ENCODE assay signal across 8 cellular contexts in genomic region chr13:31044658-31045620, GRCh38.
DNase-seq lines count a peak whose midpoint lies in the region; ATAC-seq and TF ChIP-seq lines count a peak whose summit lies in the region.

No MANE protein-coding gene starts in this region.

- TF ChIP-seq EP300 in SK-N-SH (IDR thresholded peaks at IDR 0.05; ENCODE audit: borderline replicate concordance in 1 of 2, low read depth in 1 of 2, low read length in 1 of 2) (no peak), gastroesophageal sphincter (IDR thresholded peaks at IDR 0.05) (no peak)

- H3K4me2 ChIP-seq in SK-N-SH: peak overlapping the region; percentile 78

- DNase-seq in SK-N-SH (no peak), T-helper 9 cell (peak; percentile 15), SHP77 treated with DMSO at 0.1 percent for 48 hours (lab: John Stamatoyannopoulos, UW) (no peak), SIG-M5 treated with dmso at 0.1 percent for 504 hours (lab: John Stamatoyannopoulos, UW; ENCODE audit: unreplicated experiment) (no peak)

- H3K36me3 ChIP-seq in SK-N-SH (replicated peaks in 1 of 2; ENCODE audit: control insufficient read depth in 1 of 2, insufficient read depth in 2 of 2, low read length in 1 of 2): no peaks in the 10 kb centered on the region
- no peaks in the 10 kb centered on the region for H3K36me3 ChIP-seq in gastroesophageal sphincter

- H3K4me1 ChIP-seq in SK-N-SH (ENCODE audit: control insufficient read depth in 1 of 2, insufficient read depth in 2 of 2, low read depth in 1 of 2, low read length in 1 of 2): peaks cover 28 to 35% of the 10 kb centered on the region in 2 experiments
- peaks cover 0 to 39% (median 11%) of the 10 kb centered on the region in 3 donors for H3K4me1 ChIP-seq in gastroesophageal sphincter

- no peak for TF ChIP-seq CTCF in SK-N-SH (IDR thresholded peaks at IDR 0.05)
- no peak for TF ChIP-seq CTCF in gastroesophageal sphincter (IDR thresholded peaks at IDR 0.05)

- H3K9ac ChIP-seq in SK-N-SH: peak overlapping the region; percentile 66; the same call in 1 of the 2 replicates

- POLR2A ChIA-PET in SK-N-SH (lab: Yijun Ruan, JAX): no interaction called here

- CTCF ChIA-PET in SK-N-SH (lab: Yijun Ruan, JAX): interaction anchor here (0.5 to 3.6 kb wide), 74 partner anchors 9 to 929 kb away, joined by 3 to 36 read pairs (median 4); partner anchors contain the start of genes HSPH1 and USPL1

- WGBS in SK-N-SH (ENCODE audit: low lambda C conversion rate): 47% methylated on average over 13 of the region's 13 CpGs
- 48 to 51% methylated on average over 12 of the region's 13 CpGs for WGBS in gastroesophageal sphincter (ENCODE audit: low coverage in 1 of 2), 2 donors

- no peaks in the 10 kb centered on the region for H3K9me2 ChIP-seq in SK-N-SH

- peaks cover 21% of the 10 kb centered on the region for H3F3A ChIP-seq in SK-N-SH (replicated peaks; ENCODE audit: insufficient read depth)

- no peak for ATAC-seq in SK-N-SH treated with all-trans-retinoic acid at 6 μM for 48 hours
- ATAC-seq in gastroesophageal sphincter: no peak
- ATAC-seq in GM18873 (IDR thresholded peaks at IDR 0.05; ENCODE audit: low FRiP score, unreplicated experiment): no peak

- no peaks in the 10 kb centered on the region for H4K20me1 ChIP-seq in SK-N-SH (ENCODE audit: insufficient read depth)

- H3K27ac ChIP-seq in SK-N-SH (ENCODE audit: low read depth in 2 of 2, low read length in 1 of 2) (peak overlapping the region; percentile 95 to 97), gastroesophageal sphincter (peak overlapping the region in 3 of 4 donors; percentile 40 to 62 (median 57)), temporal lobe (ENCODE audit: low read depth, low read length) (peak overlapping the region; percentile 58)

- no peaks in the 10 kb centered on the region for H3K27me3 ChIP-seq in SK-N-SH (ENCODE audit: insufficient read depth)
- H3K27me3 ChIP-seq in gastroesophageal sphincter: peaks cover 4% of the 10 kb centered on the region

- H3K9me3 ChIP-seq in SK-N-SH: no peaks in the 10 kb centered on the region
- no peaks in the 10 kb centered on the region for H3K9me3 ChIP-seq in gastroesophageal sphincter

- TF ChIP-seq RAD21 in SK-N-SH (IDR thresholded peaks at IDR 0.05; ENCODE audit: low read length): no peak

- H3K79me2 ChIP-seq in SK-N-SH (ENCODE audit: insufficient read depth): no peaks in the 10 kb centered on the region

- no peak for TF ChIP-seq POLR2A in gastroesophageal sphincter (IDR thresholded peaks at IDR 0.05)

- peak overlapping the region; percentile 75 for H2AFZ ChIP-seq in SK-N-SH (ENCODE audit: low read depth)

- peak overlapping the region in 1 of 2 experiments; percentile 30; a peak in 2 of 4 replicates for H3K4me3 ChIP-seq in SK-N-SH (ENCODE audit: low read depth in 2 of 2, low read length in 1 of 2)
- H3K4me3 ChIP-seq in gastroesophageal sphincter: no peak overlapping the region

TF ChIP-seq in SK-N-SH, 30 proteins besides CTCF, POLR2A, EP300 and RAD21 (continues in another document):
- TF ChIP-seq POLR2AphosphoS5 (IDR thresholded peaks at IDR 0.05; ENCODE audit: low read depth, low read length) (no peak), REST (IDR thresholded peaks at IDR 0.05; ENCODE audit: low read depth, low read length) (no peak), TAF1 (IDR thresholded peaks at IDR 0.05; ENCODE audit: borderline replicate concordance, low read depth, low read length) (no peak), YY1 (IDR thresholded peaks at IDR 0.05; ENCODE audit: low read depth) (no peak), IRF3 (IDR thresholded peaks at IDR 0.05; ENCODE audit: low read depth, low read length) (no peak)

TF ChIP-seq in SK-N-SH treated with all-trans-retinoic acid at 6 μM for 48 hours, 23 proteins besides CTCF, POLR2A, EP300 and RAD21:
- TF ChIP-seq RARB (CRISPR knock-in tag; IDR thresholded peaks at IDR 0.05): no peak
- no peak for TF ChIP-seq ZFP3 (CRISPR knock-in tag; IDR thresholded peaks at IDR 0.05)
- no peak for TF ChIP-seq ZNF565 (CRISPR knock-in tag; conservative IDR thresholded peaks at IDR 0.05; ENCODE audit: low read depth)
- no peak for TF ChIP-seq PATZ1 (CRISPR knock-in tag; IDR thresholded peaks at IDR 0.05; ENCODE audit: borderline replicate concordance)
- TF ChIP-seq TSHZ2 (CRISPR knock-in tag; IDR thresholded peaks at IDR 0.05): no peak
- no peak for TF ChIP-seq ZC3H10 (CRISPR knock-in tag; IDR thresholded peaks at IDR 0.05)
- no peak for TF ChIP-seq CSDC2 (CRISPR knock-in tag; IDR thresholded peaks at IDR 0.05)
- TF ChIP-seq CREB5 (CRISPR knock-in tag; IDR thresholded peaks at IDR 0.05; ENCODE audit: low read depth): no peak
- TF ChIP-seq CSRNP3 (CRISPR knock-in tag; IDR thresholded peaks at IDR 0.05): no peak
- TF ChIP-seq OSR1 (CRISPR knock-in tag; IDR thresholded peaks at IDR 0.05): no peak
- TF ChIP-seq GLIS3 (CRISPR knock-in tag; IDR thresholded peaks at IDR 0.05): no peak
- no peak for TF ChIP-seq TCF4 (CRISPR knock-in tag; IDR thresholded peaks at IDR 0.05; ENCODE audit: borderline replicate concordance)
- no peak for TF ChIP-seq ZNF70 (CRISPR knock-in tag; IDR thresholded peaks at IDR 0.05)
